ENCODE assay signal across 2 cellular contexts in the genomic region with DNA sequence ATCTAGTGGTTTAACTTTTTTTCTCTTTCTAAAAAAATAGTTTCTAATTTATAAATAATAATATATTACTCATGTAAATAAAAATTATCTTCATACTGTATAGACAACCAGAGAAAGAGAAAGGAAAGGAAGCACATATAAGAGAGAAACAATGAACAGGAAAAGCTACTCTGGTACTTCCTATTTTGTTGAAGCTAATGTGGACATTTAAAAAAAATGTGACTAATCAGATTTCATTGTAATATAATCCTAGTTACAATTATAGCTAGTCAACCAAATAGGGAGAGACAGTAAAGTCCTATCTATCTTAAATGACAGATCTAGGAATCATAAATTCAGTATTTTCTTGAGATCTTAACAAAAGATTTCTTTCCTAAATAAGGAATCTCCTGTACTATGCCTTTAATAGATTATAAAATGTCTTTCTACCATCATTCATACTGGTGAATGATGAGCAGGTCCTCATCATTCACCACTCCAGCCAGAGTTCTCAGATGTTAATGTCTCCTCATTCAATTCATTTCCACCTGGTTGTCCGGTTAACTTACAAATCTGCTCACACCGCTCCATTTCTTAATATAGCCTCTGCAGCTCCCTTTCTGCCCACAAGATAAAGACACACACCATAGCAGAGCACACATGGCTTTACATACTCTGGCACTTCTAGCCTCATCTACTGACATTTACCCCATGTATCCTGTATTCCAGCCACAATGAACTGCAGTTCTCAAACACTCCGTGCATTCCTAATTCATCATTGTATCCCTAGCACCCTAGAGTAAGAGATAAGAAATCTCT.
TF ChIP-seq lines count a peak whose summit lies in the region.

No MANE protein-coding gene starts in this region.

TF ChIP-seq in SK-N-SH treated with all-trans-retinoic acid at 6 μM for 48 hours, 23 proteins besides CTCF, POLR2A, EP300 and RAD21:
- TF ChIP-seq, protein P1, sequence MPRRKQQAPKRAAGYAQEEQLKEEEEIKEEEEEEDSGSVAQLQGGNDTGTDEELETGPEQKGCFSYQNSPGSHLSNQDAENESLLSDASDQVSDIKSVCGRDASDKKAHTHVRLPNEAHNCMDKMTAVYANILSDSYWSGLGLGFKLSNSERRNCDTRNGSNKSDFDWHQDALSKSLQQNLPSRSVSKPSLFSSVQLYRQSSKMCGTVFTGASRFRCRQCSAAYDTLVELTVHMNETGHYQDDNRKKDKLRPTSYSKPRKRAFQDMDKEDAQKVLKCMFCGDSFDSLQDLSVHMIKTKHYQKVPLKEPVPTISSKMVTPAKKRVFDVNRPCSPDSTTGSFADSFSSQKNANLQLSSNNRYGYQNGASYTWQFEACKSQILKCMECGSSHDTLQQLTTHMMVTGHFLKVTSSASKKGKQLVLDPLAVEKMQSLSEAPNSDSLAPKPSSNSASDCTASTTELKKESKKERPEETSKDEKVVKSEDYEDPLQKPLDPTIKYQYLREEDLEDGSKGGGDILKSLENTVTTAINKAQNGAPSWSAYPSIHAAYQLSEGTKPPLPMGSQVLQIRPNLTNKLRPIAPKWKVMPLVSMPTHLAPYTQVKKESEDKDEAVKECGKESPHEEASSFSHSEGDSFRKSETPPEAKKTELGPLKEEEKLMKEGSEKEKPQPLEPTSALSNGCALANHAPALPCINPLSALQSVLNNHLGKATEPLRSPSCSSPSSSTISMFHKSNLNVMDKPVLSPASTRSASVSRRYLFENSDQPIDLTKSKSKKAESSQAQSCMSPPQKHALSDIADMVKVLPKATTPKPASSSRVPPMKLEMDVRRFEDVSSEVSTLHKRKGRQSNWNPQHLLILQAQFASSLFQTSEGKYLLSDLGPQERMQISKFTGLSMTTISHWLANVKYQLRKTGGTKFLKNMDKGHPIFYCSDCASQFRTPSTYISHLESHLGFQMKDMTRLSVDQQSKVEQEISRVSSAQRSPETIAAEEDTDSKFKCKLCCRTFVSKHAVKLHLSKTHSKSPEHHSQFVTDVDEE (CRISPR knock-in tag; IDR thresholded peaks at IDR 0.05): no peak
- TF ChIP-seq RARB (CRISPR knock-in tag; IDR thresholded peaks at IDR 0.05) (no peak), ZFP3 (CRISPR knock-in tag; IDR thresholded peaks at IDR 0.05) (no peak), ZNF70 (CRISPR knock-in tag; IDR thresholded peaks at IDR 0.05) (no peak), ZFP30 (CRISPR knock-in tag; IDR thresholded peaks at IDR 0.05) (no peak), ZNF565 (CRISPR knock-in tag; conservative IDR thresholded peaks at IDR 0.05; ENCODE audit: low read depth) (no peak), GLIS3 (CRISPR knock-in tag; IDR thresholded peaks at IDR 0.05) (no peak), ISL1 (CRISPR knock-in tag; IDR thresholded peaks at IDR 0.05) (no peak), PPARA (CRISPR knock-in tag; IDR thresholded peaks at IDR 0.05; ENCODE audit: borderline replicate concordance) (no peak), BACH2 (CRISPR knock-in tag; IDR thresholded peaks at IDR 0.05; ENCODE audit: borderline replicate concordance) (no peak), TCF4 (CRISPR knock-in tag; IDR thresholded peaks at IDR 0.05; ENCODE audit: borderline replicate concordance) (no peak), ARNTL (CRISPR knock-in tag; IDR thresholded peaks at IDR 0.05; ENCODE audit: borderline replicate concordance, low read depth) (no peak), ESRRG (CRISPR knock-in tag; IDR thresholded peaks at IDR 0.05) (no peak)
- TF ChIP-seq, protein P2, sequence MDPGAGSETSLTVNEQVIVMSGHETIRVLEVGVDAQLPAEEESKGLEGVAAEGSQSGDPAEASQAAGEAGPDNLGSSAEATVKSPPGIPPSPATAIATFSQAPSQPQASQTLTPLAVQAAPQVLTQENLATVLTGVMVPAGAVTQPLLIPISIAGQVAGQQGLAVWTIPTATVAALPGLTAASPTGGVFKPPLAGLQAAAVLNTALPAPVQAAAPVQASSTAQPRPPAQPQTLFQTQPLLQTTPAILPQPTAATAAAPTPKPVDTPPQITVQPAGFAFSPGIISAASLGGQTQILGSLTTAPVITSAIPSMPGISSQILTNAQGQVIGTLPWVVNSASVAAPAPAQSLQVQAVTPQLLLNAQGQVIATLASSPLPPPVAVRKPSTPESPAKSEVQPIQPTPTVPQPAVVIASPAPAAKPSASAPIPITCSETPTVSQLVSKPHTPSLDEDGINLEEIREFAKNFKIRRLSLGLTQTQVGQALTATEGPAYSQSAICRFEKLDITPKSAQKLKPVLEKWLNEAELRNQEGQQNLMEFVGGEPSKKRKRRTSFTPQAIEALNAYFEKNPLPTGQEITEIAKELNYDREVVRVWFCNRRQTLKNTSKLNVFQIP (CRISPR knock-in tag; IDR thresholded peaks at IDR 0.05; ENCODE audit: borderline replicate concordance, low read depth): no peak
- TF ChIP-seq, protein P3, sequence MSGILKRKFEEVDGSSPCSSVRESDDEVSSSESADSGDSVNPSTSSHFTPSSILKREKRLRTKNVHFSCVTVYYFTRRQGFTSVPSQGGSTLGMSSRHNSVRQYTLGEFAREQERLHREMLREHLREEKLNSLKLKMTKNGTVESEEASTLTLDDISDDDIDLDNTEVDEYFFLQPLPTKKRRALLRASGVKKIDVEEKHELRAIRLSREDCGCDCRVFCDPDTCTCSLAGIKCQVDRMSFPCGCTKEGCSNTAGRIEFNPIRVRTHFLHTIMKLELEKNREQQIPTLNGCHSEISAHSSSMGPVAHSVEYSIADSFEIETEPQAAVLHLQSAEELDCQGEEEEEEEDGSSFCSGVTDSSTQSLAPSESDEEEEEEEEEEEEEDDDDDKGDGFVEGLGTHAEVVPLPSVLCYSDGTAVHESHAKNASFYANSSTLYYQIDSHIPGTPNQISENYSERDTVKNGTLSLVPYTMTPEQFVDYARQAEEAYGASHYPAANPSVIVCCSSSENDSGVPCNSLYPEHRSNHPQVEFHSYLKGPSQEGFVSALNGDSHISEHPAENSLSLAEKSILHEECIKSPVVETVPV (CRISPR knock-in tag; IDR thresholded peaks at IDR 0.05): no peak

TF ChIP-seq in SK-N-SH, 30 proteins besides CTCF, POLR2A, EP300 and RAD21 (continued from another document):
- TF ChIP-seq, protein P4, sequence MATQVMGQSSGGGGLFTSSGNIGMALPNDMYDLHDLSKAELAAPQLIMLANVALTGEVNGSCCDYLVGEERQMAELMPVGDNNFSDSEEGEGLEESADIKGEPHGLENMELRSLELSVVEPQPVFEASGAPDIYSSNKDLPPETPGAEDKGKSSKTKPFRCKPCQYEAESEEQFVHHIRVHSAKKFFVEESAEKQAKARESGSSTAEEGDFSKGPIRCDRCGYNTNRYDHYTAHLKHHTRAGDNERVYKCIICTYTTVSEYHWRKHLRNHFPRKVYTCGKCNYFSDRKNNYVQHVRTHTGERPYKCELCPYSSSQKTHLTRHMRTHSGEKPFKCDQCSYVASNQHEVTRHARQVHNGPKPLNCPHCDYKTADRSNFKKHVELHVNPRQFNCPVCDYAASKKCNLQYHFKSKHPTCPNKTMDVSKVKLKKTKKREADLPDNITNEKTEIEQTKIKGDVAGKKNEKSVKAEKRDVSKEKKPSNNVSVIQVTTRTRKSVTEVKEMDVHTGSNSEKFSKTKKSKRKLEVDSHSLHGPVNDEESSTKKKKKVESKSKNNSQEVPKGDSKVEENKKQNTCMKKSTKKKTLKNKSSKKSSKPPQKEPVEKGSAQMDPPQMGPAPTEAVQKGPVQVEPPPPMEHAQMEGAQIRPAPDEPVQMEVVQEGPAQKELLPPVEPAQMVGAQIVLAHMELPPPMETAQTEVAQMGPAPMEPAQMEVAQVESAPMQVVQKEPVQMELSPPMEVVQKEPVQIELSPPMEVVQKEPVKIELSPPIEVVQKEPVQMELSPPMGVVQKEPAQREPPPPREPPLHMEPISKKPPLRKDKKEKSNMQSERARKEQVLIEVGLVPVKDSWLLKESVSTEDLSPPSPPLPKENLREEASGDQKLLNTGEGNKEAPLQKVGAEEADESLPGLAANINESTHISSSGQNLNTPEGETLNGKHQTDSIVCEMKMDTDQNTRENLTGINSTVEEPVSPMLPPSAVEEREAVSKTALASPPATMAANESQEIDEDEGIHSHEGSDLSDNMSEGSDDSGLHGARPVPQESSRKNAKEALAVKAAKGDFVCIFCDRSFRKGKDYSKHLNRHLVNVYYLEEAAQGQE (IDR thresholded peaks at IDR 0.05; ENCODE audit: low read depth, low read length): no peak
- TF ChIP-seq EZH2phosphoT487 (IDR thresholded peaks at IDR 0.05; ENCODE audit: borderline replicate concordance, low read depth): no peak
- no peak for TF ChIP-seq POLR2AphosphoS5 (IDR thresholded peaks at IDR 0.05; ENCODE audit: low read depth, low read length)
- TF ChIP-seq, protein P5, sequence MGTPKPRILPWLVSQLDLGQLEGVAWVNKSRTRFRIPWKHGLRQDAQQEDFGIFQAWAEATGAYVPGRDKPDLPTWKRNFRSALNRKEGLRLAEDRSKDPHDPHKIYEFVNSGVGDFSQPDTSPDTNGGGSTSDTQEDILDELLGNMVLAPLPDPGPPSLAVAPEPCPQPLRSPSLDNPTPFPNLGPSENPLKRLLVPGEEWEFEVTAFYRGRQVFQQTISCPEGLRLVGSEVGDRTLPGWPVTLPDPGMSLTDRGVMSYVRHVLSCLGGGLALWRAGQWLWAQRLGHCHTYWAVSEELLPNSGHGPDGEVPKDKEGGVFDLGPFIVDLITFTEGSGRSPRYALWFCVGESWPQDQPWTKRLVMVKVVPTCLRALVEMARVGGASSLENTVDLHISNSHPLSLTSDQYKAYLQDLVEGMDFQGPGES (IDR thresholded peaks at IDR 0.05; ENCODE audit: low read depth, low read length): no peak
- no peak for TF ChIP-seq NFIC (IDR thresholded peaks at IDR 0.05; ENCODE audit: borderline replicate concordance)
- no peak for TF ChIP-seq SIN3A (IDR thresholded peaks at IDR 0.05; ENCODE audit: borderline replicate concordance, low read depth, low read length)
